In genomic region chrX:17888421-17888820, GRCh38 we compare ENCODE assay signal across 24 cellular contexts. TPM values are rescaled to one million over a fixed set of nuclear protein-coding genes. Genes with fewer than 3 reads are reported as not detected.
A peak's percentile ranks its signal among the peaks of the same experiment; 100 is the strongest.
DNase-seq lines count a peak whose midpoint lies in the region; ATAC-seq, FAIRE-seq and TF ChIP-seq lines count a peak whose summit lies in the region.
"Had no signal": no experiment of that assay in that cellular context is flagged by ENCODE, and none has a peak within 500 bp of the region (broad histone marks: within the 10 kb centered on the region; RNA-seq: fewer than 3 reads in every experiment).

No MANE protein-coding gene starts in this region.

- H3K4me1 ChIP-seq in RWPE2 (ENCODE audit: insufficient read depth, poor library complexity, severe bottlenecking) (no peaks in the 10 kb centered on the region), kidney (ENCODE audit: control insufficient read depth in 1 of 2, insufficient read depth in 1 of 2, low read depth in 1 of 2, low read length in 2 of 2) (no peaks in the 10 kb centered on the region), psoas muscle (no peaks in the 10 kb centered on the region)
- H3K4me1 ChIP-seq: BLaER1 had no signal

- DNase-seq in RWPE2 (ENCODE audit: low spot score) (no peak), kidney (no peak), psoas muscle (no peak), OCI-M1 (lab: John Stamatoyannopoulos, UW) (no peak), pons (ENCODE audit: low spot score) (no peak), glomerular visceral epithelial cell (ENCODE audit: extremely low spot score) (no peak)
- DNase-seq: CD4-positive, alpha-beta T cell; DMS53; HCEC 1CT; IMR-90; KG1; MG63; NCI-H1105 treated with DMSO at 0.1 percent for 48 hours; NCI-H146; NCI-H1930; NCI-H526 treated with DMSO at 0.1 percent for 48 hours had no signal

- no peaks in the 10 kb centered on the region for H3K9me3 ChIP-seq in RWPE2 (ENCODE audit: severe bottlenecking)
- H3K9me3 ChIP-seq in kidney (ENCODE audit: control insufficient read depth in 1 of 2, low read length in 2 of 2), result no peaks in the 10 kb centered on the region
- no peaks in the 10 kb centered on the region for H3K9me3 ChIP-seq in psoas muscle
- H3K9me3 ChIP-seq: BLaER1, MG63 had no signal

- TF ChIP-seq CTCF in C4-2B (conservative IDR thresholded peaks at IDR 0.05) (peak; percentile 20; the same call in 1 of the 2 replicates), RWPE2 (IDR thresholded peaks at IDR 0.05; ENCODE audit: poor library complexity, severe bottlenecking) (peak; percentile 13), kidney (IDR thresholded peaks at IDR 0.05; ENCODE audit: borderline replicate concordance, extremely low read depth, insufficient read depth) (no peak), psoas muscle (IDR thresholded peaks at IDR 0.05) (peak; percentile 9)

- peak; percentile 89 for FAIRE-seq in kidney (lab: Jason Lieb, UNC)
- FAIRE-seq: GM12878, RCC 7860 had no signal

- H3K4me3 ChIP-seq in RWPE2 (ENCODE audit: severe bottlenecking) (no peak overlapping the region), kidney (ENCODE audit: low read length in 2 of 2) (no peak overlapping the region), psoas muscle (no peak overlapping the region)
- H3K4me3 ChIP-seq: BLaER1, GM12878, MG63 had no signal

- no peak overlapping the region for H3K9ac ChIP-seq in kidney (ENCODE audit: low read length in 2 of 2)
- H3K9ac ChIP-seq: BLaER1 had no signal

- ATAC-seq in RWPE2 (ENCODE audit: low read depth), result no peak
- no peak for ATAC-seq in psoas muscle
- ATAC-seq: GM12878 had no signal

- intact Hi-C loops in kidney (cut with DNase I), result no loop called here
- intact Hi-C loops in psoas muscle (cut with DNase I), result no loop called here

- H3K27ac ChIP-seq in C4-2B (no peak overlapping the region), RWPE2 (ENCODE audit: poor library complexity, severe bottlenecking) (no peak overlapping the region), kidney (ENCODE audit: low read depth in 2 of 2, low read length in 2 of 2) (no peak overlapping the region), psoas muscle (no peak overlapping the region)
- H3K27ac ChIP-seq: BLaER1 had no signal

- H3K27me3 ChIP-seq in RWPE2 (ENCODE audit: insufficient read depth, poor library complexity, severe bottlenecking) (no peaks in the 10 kb centered on the region), psoas muscle (ENCODE audit: insufficient read depth in 3 of 3, low read length in 2 of 3) (peaks cover 0 to 2% (median 0%) of the 10 kb centered on the region in 3 donors)
- H3K27me3 ChIP-seq: MG63 had no signal

- H3K36me3 ChIP-seq in RWPE2 (ENCODE audit: low read depth) (no peaks in the 10 kb centered on the region), kidney (ENCODE audit: control insufficient read depth in 1 of 2, insufficient read depth in 2 of 2, low read length in 2 of 2) (no peaks in the 10 kb centered on the region), psoas muscle (ENCODE audit: insufficient read depth in 1 of 2, low read depth in 1 of 2) (no peaks in the 10 kb centered on the region)
- H3K36me3 ChIP-seq: BLaER1, MG63 had no signal

- WGBS in psoas muscle, 3 donors, result 83 to 100% (median 98%) methylated on average over 1 of the region's 1 CpG

RNA-seq across cellular contexts. Expression of gene RAI2, which starts 27.3 kb away (rescaled TPM):
- total RNA-seq in kidney (43.1 TPM), psoas muscle (1 to 10 TPM; 3.2 to 6.3 (median 3.8) TPM)
- polyA plus RNA-seq in kidney (ENCODE audit: insufficient read depth, low read depth, low replicate concordance) (18.3 TPM), psoas muscle (1 to 10 TPM; 3.9 to 4.8 (median 4.2) TPM)
- total RNA-seq: A172, G401, GM12878, IMR-90, NCI-H460 had no signal
- polyA plus RNA-seq: AG04450, GM12878 had no signal
